In the genomic region with DNA sequence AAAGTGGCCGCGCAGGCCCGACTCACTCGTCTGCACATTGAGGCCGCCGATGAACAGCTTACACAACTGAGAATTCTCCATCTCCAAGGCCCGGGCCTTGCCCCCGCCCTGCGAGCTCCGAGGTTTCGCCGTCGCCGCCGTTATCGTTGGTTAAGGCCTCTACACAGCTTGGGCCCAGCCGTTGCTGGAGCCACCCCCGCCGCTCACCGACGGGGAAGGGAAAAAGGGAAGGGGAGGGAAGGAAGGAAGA, we compare ENCODE assay signal across 8 cellular contexts. TPM values are rescaled to one million over a fixed set of nuclear protein-coding genes. Genes with fewer than 3 reads are reported as not detected.
DNase-seq lines count a peak whose midpoint lies in the region; ATAC-seq lines count a peak whose summit lies in the region.

No MANE protein-coding gene starts in this region.

- ATAC-seq in activated CD4-positive, CD25-positive, alpha-beta regulatory T cell treated with anti-CD3 and anti-CD28 coated beads, Interleukin-2, amount 50 U/mL, for 24 hours: peak; percentile 2 to 10
- peak; percentile 14 for ATAC-seq in HG03039 (IDR thresholded peaks at IDR 0.05; ENCODE audit: unreplicated experiment)
- ATAC-seq in activated T-helper 17 cell treated with anti-CD3 and anti-CD28 coated beads, Interleukin-2, amount 50 U/mL, for 72 hours (replicated peaks): peak; percentile 26
- ATAC-seq in stimulated activated naive CD8-positive, alpha-beta T cell treated with anti-CD3 and anti-CD28 coated beads, Interleukin-15, amount 100 ng/mL, for 72 hours: peak; percentile 11

- H3K4me3 ChIP-seq in iPS DF 6.9 (ENCODE audit: low read length): peak overlapping the region; percentile 98

- no peaks in the 10 kb centered on the region for H3K27me3 Mint-ChIP-seq in activated T-helper 17 cell treated with anti-CD3 and anti-CD28 coated beads, Interleukin-2, amount 50 U/mL, for 72 hours
- H3K27me3 Mint-ChIP-seq in stimulated activated naive CD8-positive, alpha-beta T cell treated with anti-CD3 and anti-CD28 coated beads, Interleukin-15, amount 100 ng/mL, for 72 hours: no peaks in the 10 kb centered on the region

- no peaks in the 10 kb centered on the region; the same call in none of the 2 replicates for H3K4me1 ChIP-seq in iPS DF 6.9 (ENCODE audit: control insufficient read depth, insufficient read depth, low read length)

- DNase-seq in activated CD4-positive, CD25-positive, alpha-beta regulatory T cell (lab: John Stamatoyannopoulos, UW): no peak
- no peak for DNase-seq in iPS DF 6.9 (ENCODE audit: low read depth, low spot score)
- DNase-seq in stimulated activated naive CD8-positive, alpha-beta T cell treated with anti-CD3 and anti-CD28 coated beads, Interleukin-15, amount 100 ng/mL, for 72 hours: no peak
- DNase-seq in AG20443 (ENCODE audit: low spot score): no peak
- DNase-seq in OCI-M1 (lab: John Stamatoyannopoulos, UW): no peak

- H3K4me3 Mint-ChIP-seq in activated T-helper 17 cell treated with anti-CD3 and anti-CD28 coated beads, Interleukin-2, amount 50 U/mL, for 72 hours: peak overlapping the region; percentile 91
- peak overlapping the region; percentile 94 to 97 for H3K4me3 Mint-ChIP-seq in stimulated activated naive CD8-positive, alpha-beta T cell treated with anti-CD3 and anti-CD28 coated beads, Interleukin-15, amount 100 ng/mL, for 72 hours

- no peaks in the 10 kb centered on the region for H3K27me3 ChIP-seq in iPS DF 6.9 (ENCODE audit: control insufficient read depth, insufficient read depth, low read length)

- peak overlapping the region; percentile 99 for H3K27ac Mint-ChIP-seq in activated T-helper 17 cell treated with anti-CD3 and anti-CD28 coated beads, Interleukin-2, amount 50 U/mL, for 72 hours
- H3K27ac Mint-ChIP-seq in stimulated activated naive CD8-positive, alpha-beta T cell treated with anti-CD3 and anti-CD28 coated beads, Interleukin-15, amount 100 ng/mL, for 72 hours: peak overlapping the region; percentile 99 to 100

- no peak overlapping the region for H3K27ac ChIP-seq in iPS DF 6.9 (ENCODE audit: low read length)

- H3K4me1 Mint-ChIP-seq in activated T-helper 17 cell treated with anti-CD3 and anti-CD28 coated beads, Interleukin-2, amount 50 U/mL, for 72 hours: peaks cover 14% of the 10 kb centered on the region
- H3K4me1 Mint-ChIP-seq in stimulated activated naive CD8-positive, alpha-beta T cell treated with anti-CD3 and anti-CD28 coated beads, Interleukin-15, amount 100 ng/mL, for 72 hours: peaks cover 13% of the 10 kb centered on the region

- no CpG with 5 or more reads among the region's 21 CpGs for WGBS in iPS DF 6.9 (ENCODE audit: insufficient coverage, insufficient read length)

- no peaks in the 10 kb centered on the region for H3K36me3 ChIP-seq in iPS DF 6.9 (ENCODE audit: control insufficient read depth, insufficient read depth, low read length)

- peaks cover 50% of the 10 kb centered on the region for H3K36me3 Mint-ChIP-seq in activated T-helper 17 cell treated with anti-CD3 and anti-CD28 coated beads, Interleukin-2, amount 50 U/mL, for 72 hours (ENCODE audit: low read depth)

- H3K9me3 Mint-ChIP-seq in activated T-helper 17 cell treated with anti-CD3 and anti-CD28 coated beads, Interleukin-2, amount 50 U/mL, for 72 hours: no peaks in the 10 kb centered on the region
- no peaks in the 10 kb centered on the region for H3K9me3 Mint-ChIP-seq in stimulated activated naive CD8-positive, alpha-beta T cell treated with anti-CD3 and anti-CD28 coated beads, Interleukin-15, amount 100 ng/mL, for 72 hours

- H3K9me3 ChIP-seq in iPS DF 6.9 (ENCODE audit: control insufficient read depth, insufficient read depth, low read length): no peaks in the 10 kb centered on the region

RNA-seq across cellular contexts. Expression of gene HNRNPA0, which starts 0.3 kb away (rescaled TPM):
- 10 to 100 TPM; 30.0 to 35.5 TPM for total RNA-seq in activated T-helper 17 cell treated with anti-CD3 and anti-CD28 coated beads, Interleukin-2, amount 50 U/mL, for 72 hours

RNA-seq across cellular contexts. Expression of gene KLHL3, which starts 18.0 kb away (rescaled TPM):
- 1 to 10 TPM; 5.3 to 9.5 TPM for total RNA-seq in activated T-helper 17 cell treated with anti-CD3 and anti-CD28 coated beads, Interleukin-2, amount 50 U/mL, for 72 hours
